ENCODE assay signal across 1 cellular context in genomic region chr2:85541753-85542457, GRCh38.
TF ChIP-seq lines count a peak whose summit lies in the region.

No MANE protein-coding gene starts in this region.

TF ChIP-seq in GM23338, 12 proteins besides CTCF, POLR2A, EP300 and RAD21 (continued from another document):
- TF ChIP-seq REST (IDR thresholded peaks at IDR 0.05; ENCODE audit: unreplicated experiment) = no peak
- no peak for TF ChIP-seq EZH2phosphoT487 (IDR thresholded peaks at IDR 0.05; ENCODE audit: unreplicated experiment)
- TF ChIP-seq POLR2AphosphoS5 (IDR thresholded peaks at IDR 0.05; ENCODE audit: low read depth) = no peak; the same call in none of the 2 replicates
- no peak for TF ChIP-seq JUNB (IDR thresholded peaks at IDR 0.05; ENCODE audit: unreplicated experiment)
- TF ChIP-seq NANOG (IDR thresholded peaks at IDR 0.05; ENCODE audit: borderline replicate concordance) = no peak
- TF ChIP-seq CREB1 (CRISPR knock-in tag; IDR thresholded peaks at IDR 0.05; ENCODE audit: low read depth) = no peak
- no peak for TF ChIP-seq STAT1 (IDR thresholded peaks at IDR 0.05; ENCODE audit: unreplicated experiment)
- no peak for TF ChIP-seq ETS1 (IDR thresholded peaks at IDR 0.05)
